In the genomic region with DNA sequence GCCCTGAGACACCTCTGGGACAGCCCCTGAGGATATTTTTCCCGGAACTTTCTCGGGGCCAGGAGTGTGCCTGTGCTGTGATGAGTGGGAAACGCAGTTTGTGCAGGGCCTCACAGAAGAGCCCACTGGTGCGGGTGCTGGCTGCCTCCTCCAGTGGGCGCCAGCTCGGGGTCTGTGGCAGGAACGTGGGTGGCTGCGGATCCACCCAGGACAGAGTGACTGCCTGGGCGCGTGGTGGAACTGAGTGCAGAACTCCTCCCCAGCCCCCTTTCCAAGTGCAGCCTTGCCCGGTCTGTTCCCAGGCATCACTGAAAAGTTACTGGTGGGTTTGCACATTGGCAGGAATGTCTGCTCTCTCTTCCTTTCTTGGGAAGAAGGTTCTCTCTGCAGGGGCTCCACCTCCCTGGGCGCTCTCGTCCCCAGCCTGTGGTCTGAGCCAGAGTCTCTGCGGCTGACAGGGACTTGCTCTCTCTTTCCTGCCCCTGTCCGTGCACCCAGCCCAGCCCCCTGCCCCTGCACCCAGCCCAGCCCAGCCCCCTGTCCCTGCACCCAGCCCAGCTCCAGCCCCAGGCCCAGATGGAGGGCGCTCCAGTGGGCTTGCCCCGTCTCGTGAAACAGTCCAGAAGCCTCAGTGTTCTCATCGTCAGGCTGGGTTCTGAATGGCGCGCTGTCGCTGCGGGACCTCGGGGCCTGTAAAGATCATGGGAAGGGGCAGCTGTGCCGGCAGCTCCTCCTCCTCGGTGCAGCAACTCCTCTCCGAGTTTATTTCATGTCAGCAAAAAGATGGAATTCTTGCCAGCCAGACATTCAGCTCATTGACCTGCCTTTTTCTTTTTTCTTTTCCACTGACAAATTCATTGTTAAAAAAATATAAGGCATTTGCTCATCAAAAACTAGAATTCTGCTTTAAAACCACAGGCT, we compare ENCODE assay signal across 1 cellular context.
TF ChIP-seq lines count a peak whose summit lies in the region.

No MANE protein-coding gene starts in this region.

TF ChIP-seq in GM23338, 12 proteins besides CTCF, POLR2A, EP300 and RAD21 (continued from another document):
- TF ChIP-seq, protein P1, sequence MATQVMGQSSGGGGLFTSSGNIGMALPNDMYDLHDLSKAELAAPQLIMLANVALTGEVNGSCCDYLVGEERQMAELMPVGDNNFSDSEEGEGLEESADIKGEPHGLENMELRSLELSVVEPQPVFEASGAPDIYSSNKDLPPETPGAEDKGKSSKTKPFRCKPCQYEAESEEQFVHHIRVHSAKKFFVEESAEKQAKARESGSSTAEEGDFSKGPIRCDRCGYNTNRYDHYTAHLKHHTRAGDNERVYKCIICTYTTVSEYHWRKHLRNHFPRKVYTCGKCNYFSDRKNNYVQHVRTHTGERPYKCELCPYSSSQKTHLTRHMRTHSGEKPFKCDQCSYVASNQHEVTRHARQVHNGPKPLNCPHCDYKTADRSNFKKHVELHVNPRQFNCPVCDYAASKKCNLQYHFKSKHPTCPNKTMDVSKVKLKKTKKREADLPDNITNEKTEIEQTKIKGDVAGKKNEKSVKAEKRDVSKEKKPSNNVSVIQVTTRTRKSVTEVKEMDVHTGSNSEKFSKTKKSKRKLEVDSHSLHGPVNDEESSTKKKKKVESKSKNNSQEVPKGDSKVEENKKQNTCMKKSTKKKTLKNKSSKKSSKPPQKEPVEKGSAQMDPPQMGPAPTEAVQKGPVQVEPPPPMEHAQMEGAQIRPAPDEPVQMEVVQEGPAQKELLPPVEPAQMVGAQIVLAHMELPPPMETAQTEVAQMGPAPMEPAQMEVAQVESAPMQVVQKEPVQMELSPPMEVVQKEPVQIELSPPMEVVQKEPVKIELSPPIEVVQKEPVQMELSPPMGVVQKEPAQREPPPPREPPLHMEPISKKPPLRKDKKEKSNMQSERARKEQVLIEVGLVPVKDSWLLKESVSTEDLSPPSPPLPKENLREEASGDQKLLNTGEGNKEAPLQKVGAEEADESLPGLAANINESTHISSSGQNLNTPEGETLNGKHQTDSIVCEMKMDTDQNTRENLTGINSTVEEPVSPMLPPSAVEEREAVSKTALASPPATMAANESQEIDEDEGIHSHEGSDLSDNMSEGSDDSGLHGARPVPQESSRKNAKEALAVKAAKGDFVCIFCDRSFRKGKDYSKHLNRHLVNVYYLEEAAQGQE (IDR thresholded peaks at IDR 0.05; ENCODE audit: unreplicated experiment): no peak
- TF ChIP-seq ZNF114 (CRISPR knock-in tag; IDR thresholded peaks at IDR 0.05): no peak
